ENCODE assay signal across 8 cellular contexts in the genomic region with DNA sequence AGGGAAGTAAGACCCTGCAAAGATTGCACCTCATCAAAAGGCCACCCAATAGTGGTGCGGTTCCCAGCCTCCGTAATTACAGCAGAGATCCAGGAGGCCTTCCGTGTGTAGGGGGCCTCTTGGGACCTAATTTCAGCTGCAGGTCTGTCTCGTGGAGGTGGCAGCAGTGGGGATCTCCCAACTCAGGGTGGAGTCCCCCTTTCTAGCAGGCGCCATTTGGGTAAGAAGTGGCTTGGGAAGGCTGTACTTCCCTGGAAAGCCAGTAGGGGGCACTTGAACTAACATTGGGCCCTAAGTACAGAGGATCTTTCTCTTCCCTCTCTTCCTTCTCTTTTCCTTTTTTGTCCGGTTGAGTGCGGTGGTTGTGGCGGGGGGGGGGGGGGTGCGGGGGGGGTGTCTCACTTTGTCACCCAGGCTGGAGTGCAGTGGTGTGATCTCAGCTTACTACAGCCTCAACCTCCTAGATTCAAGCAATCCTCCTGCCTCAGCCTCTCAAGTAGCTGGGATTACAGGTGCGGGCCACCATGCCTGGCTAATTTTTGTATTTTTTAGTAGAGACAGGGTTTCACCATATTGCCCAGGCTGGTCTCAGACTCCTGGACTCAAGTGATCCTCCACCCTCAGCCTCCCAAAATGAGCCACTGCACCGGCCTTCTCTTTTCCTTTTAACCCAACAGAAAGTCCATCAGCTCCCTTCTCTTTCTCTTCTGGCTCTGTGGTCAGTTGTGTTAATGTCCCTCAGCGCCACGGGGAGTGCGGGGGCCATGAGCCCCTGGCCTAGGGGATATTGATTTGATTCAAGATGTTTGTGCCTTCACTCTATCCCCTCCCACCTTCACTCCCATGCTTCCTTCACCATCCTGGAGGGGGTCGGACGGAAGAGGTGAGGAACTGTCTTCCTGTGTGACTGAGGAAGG. TPM values are rescaled to one million over a fixed set of nuclear protein-coding genes. Genes with fewer than 3 reads are reported as not detected.
A peak's percentile ranks its signal among the peaks of the same experiment; 100 is the strongest.
DNase-seq lines count a peak whose midpoint lies in the region; ATAC-seq and TF ChIP-seq lines count a peak whose summit lies in the region.

No MANE protein-coding gene starts in this region.

- no peak overlapping the region for H3K23ac ChIP-seq in mesendoderm (ENCODE audit: low read length)

- CTCF ChIA-PET in HCT116 (lab: Charles Lee) = interaction anchor here (0.8 to 3.9 kb wide), 3 partner anchors 338 to 415 kb away, joined by 3 to 54 read pairs (median 38); no protein-coding TSS in a partner anchor

- H2BK5ac ChIP-seq in mesendoderm (ENCODE audit: low read length) = no peak overlapping the region

- H2BK15ac ChIP-seq in mesendoderm (replicated peaks; ENCODE audit: low read depth) = no peak overlapping the region

- H3K4me1 ChIP-seq in HCT116 (ENCODE audit: control insufficient read depth in 1 of 2, insufficient read depth in 2 of 2, low read length in 2 of 2) = no peaks in the 10 kb centered on the region
- H3K4me1 ChIP-seq in mesendoderm (ENCODE audit: control insufficient read depth, low read depth, low read length) = peaks cover 6% of the 10 kb centered on the region

- H3K79me2 ChIP-seq in HCT116 (ENCODE audit: insufficient read depth, low read length) (no peaks in the 10 kb centered on the region), mesendoderm (ENCODE audit: control insufficient read depth, insufficient read depth, low read length) (no peaks in the 10 kb centered on the region)

- no peak overlapping the region for H3K18ac ChIP-seq in mesendoderm (ENCODE audit: low read length)

- H4K8ac ChIP-seq in mesendoderm (ENCODE audit: low read depth, low read length) = no peak overlapping the region

- intact Hi-C loops in HCT116 (cut with micrococcal nuclease) = loop anchor here (5.0 kb wide), 1 partner anchor 372 kb away; no protein-coding TSS in a partner anchor

- no peaks in the 10 kb centered on the region for H4K20me1 ChIP-seq in HCT116 (ENCODE audit: insufficient read depth)

- no peaks in the 10 kb centered on the region for H3K9me2 ChIP-seq in HCT116 (ENCODE audit: insufficient read depth)

- no peak overlapping the region for H4K5ac ChIP-seq in mesendoderm (ENCODE audit: low read length)

- H3K27me3 ChIP-seq in HCT116 (ENCODE audit: insufficient read depth, low read length) (no peaks in the 10 kb centered on the region), mesendoderm (ENCODE audit: insufficient read depth, low read length, poor library complexity) (no peaks in the 10 kb centered on the region)

- POLR2A ChIA-PET in HCT116 (lab: Charles Lee) = no interaction called here

- no peak overlapping the region for H2AFZ ChIP-seq in HCT116 (ENCODE audit: low read depth, low read length, poor library complexity, severe bottlenecking)

- peak in 2 of 3 experiments; percentile 66 to 81; a peak in 4 of 6 replicates for TF ChIP-seq CTCF in HCT116 (IDR thresholded peaks at IDR 0.05 in 2 of 3, conservative IDR thresholded peaks at IDR 0.05 in 1 of 3; ENCODE audit: borderline replicate concordance in 1 of 3, insufficient read depth in 1 of 3, low read depth in 2 of 3, low read length in 2 of 3)

- H3K27ac ChIP-seq in HCT116 (ENCODE audit: low read depth, low read length) (0 out of 2 replicates have a peak overlapping the region, but pooled peaks have one; percentile 17), mesendoderm (ENCODE audit: low read depth, low read length) (no peak overlapping the region)

- no peak for TF ChIP-seq POLR2A in HCT116 (IDR thresholded peaks at IDR 0.05; ENCODE audit: borderline replicate concordance, extremely low read depth, insufficient read depth, insufficient read length)

- H3K9me3 ChIP-seq in HCT116 (ENCODE audit: control insufficient read depth in 1 of 2, insufficient read depth in 1 of 2, low read depth in 1 of 2, low read length in 2 of 2) = no peaks in the 10 kb centered on the region

- H3K4ac ChIP-seq in mesendoderm (ENCODE audit: low read depth, low read length) = no peak overlapping the region

- H3K36me3 ChIP-seq in HCT116 (ENCODE audit: control insufficient read depth in 1 of 2, insufficient read depth in 2 of 2, low read length in 2 of 2) = peaks cover 8 to 31% of the 10 kb centered on the region in 2 experiments; a peak in 2 of 4 replicates
- H3K36me3 ChIP-seq in mesendoderm (ENCODE audit: control insufficient read depth, insufficient read depth, low read length) = peaks cover 7% of the 10 kb centered on the region

- H2AK5ac ChIP-seq in mesendoderm (ENCODE audit: low read length) = no peak overlapping the region

- ATAC-seq in HCT116 (0 out of 2 replicates have a peak, but pooled peaks have one; percentile 21), HG03196 (IDR thresholded peaks at IDR 0.05; ENCODE audit: unreplicated experiment) (no peak), HG03378 (IDR thresholded peaks at IDR 0.05; ENCODE audit: unreplicated experiment) (no peak)

- H3K79me1 ChIP-seq in mesendoderm (ENCODE audit: low read length) = no peaks in the 10 kb centered on the region

- no peak overlapping the region for H3K4me2 ChIP-seq in HCT116 (ENCODE audit: low read length)
- no peak overlapping the region for H3K4me2 ChIP-seq in mesendoderm (ENCODE audit: low read length)

- RAD21 ChIA-PET in HCT116 (lab: Charles Lee; ENCODE audit: low non-redundant PET in 1 of 2, low total read pairs in 2 of 2, uncharacterized antibody in 2 of 2, unreplicated experiment in 2 of 2) = no interaction called here

- H2BK120ac ChIP-seq in mesendoderm (ENCODE audit: low read depth, low read length) = no peak overlapping the region

- H3K4me3 ChIP-seq in HCT116 (replicated peaks in 1 of 2; ENCODE audit: low read depth in 1 of 2, low read length in 2 of 2) (no peak overlapping the region), mesendoderm (ENCODE audit: low read length) (no peak overlapping the region)

- H3K56ac ChIP-seq in mesendoderm (ENCODE audit: low read length) = no peak overlapping the region

- H3K9ac ChIP-seq in HCT116 (ENCODE audit: low read length) (no peak overlapping the region), mesendoderm (ENCODE audit: low read length) (no peak overlapping the region)

- no TSS peak for BruUV-seq in HCT116 (replicated peaks; lab: Mats Ljungman, UMichigan)

- DNase-seq in COLO829 (ENCODE audit: low spot score) (peak; percentile 34), HCT116 (ENCODE audit: low read depth, low spot score) (peak; percentile 10), mesendoderm (peak; percentile 40), DMS53 (lab: John Stamatoyannopoulos, UW) (no peak), NCI-H2196 (lab: John Stamatoyannopoulos, UW; ENCODE audit: unreplicated experiment) (no peak)
- peak; percentile 72 for DNase-seq in activated CD8-positive, alpha-beta memory T cell treated with anti-CD3 and anti-CD28 coated beads, Interleukin-2, amount 50 U/mL, for 48 hours

- TF ChIP-seq RAD21 in HCT116 (IDR thresholded peaks at IDR 0.05; ENCODE audit: low read depth) = 0 out of 2 replicates have a peak, but pooled peaks have one; percentile 7

- whole genome bisulfite sequencing in mesendoderm (ENCODE audit: extremely low coverage, insufficient coverage, low lambda C conversion rate) = no CpG with 5 or more reads among the region's 16 CpGs

TF ChIP-seq in HCT116, 20 proteins besides CTCF, POLR2A, EP300 and RAD21:
- no peak for TF ChIP-seq CBX3 (IDR thresholded peaks at IDR 0.05; ENCODE audit: low read depth)
- no peak for TF ChIP-seq SIN3A (IDR thresholded peaks at IDR 0.05; ENCODE audit: low read depth)
- no peak for TF ChIP-seq CEBPB (IDR thresholded peaks at IDR 0.05; ENCODE audit: low read depth)
- TF ChIP-seq ZFX (IDR thresholded peaks at IDR 0.05) = no peak
- TF ChIP-seq SRF (IDR thresholded peaks at IDR 0.05; ENCODE audit: low read depth) = no peak
- no peak for TF ChIP-seq EZH2 (IDR thresholded peaks at IDR 0.05)
- TF ChIP-seq SP1 (IDR thresholded peaks at IDR 0.05; ENCODE audit: low read depth) = no peak
- TF ChIP-seq YY1 (IDR thresholded peaks at IDR 0.05; ENCODE audit: extremely low read depth, insufficient replicate concordance, low read depth, low read length) = no peak
- no peak for TF ChIP-seq JUND (IDR thresholded peaks at IDR 0.05)

RNA-seq across cellular contexts. Expression of a gene that starts 32.0 kb away (rescaled TPM):
- total RNA-seq in HCT116 (2021; ENCODE audit: unreplicated experiment) = 27.9 TPM
- 15.0 and 28.3 TPM in 2 replicates for polyA plus RNA-seq in HCT116 (2012)
- 36.1 TPM for polyA plus RNA-seq in mesendoderm (2013, experiment 1 of 2)
- 36.9 TPM for polyA plus RNA-seq in mesendoderm (2013, experiment 2 of 2)

RNA-seq across cellular contexts. Expression of a gene that starts 32.0 kb away (rescaled TPM):
- total RNA-seq in HCT116 (2021; ENCODE audit: unreplicated experiment) = 24.3 TPM
- 44.5 and 56.2 TPM in 2 replicates for polyA plus RNA-seq in HCT116 (2012)
- polyA plus RNA-seq in mesendoderm (2013, experiment 1 of 2) = 91.1 TPM
- 89.8 TPM for polyA plus RNA-seq in mesendoderm (2013, experiment 2 of 2)

Comparison
In these comparisons a context has a peak if more than half of its experiments do, and no peak if none do; other contexts are left out.
1. DNase-seq: peak in COLO829 (single experiment), HCT116 (single experiment), activated CD8-positive, alpha-beta memory T cell treated with anti-CD3 and anti-CD28 coated beads, Interleukin-2, amount 50 U/mL, for 48 hours (single experiment) and mesendoderm (single experiment); none in DMS53 (single experiment) and NCI-H2196 (single experiment).